ENCODE assay signal across 22 cellular contexts in genomic region chr7:155138204-155138603, GRCh38.
"Had no signal": no experiment of that assay in that cellular context is flagged by ENCODE, and none has a peak within 500 bp of the region (broad histone marks: within the 10 kb centered on the region; RNA-seq: fewer than 3 reads in every experiment).

No MANE protein-coding gene starts in this region.

- ATAC-seq: gastrocnemius medialis; heart right ventricle; left cardiac atrium; left lung; left ventricle myocardium superior; lower lobe of right lung; naive thymus-derived CD4-positive, alpha-beta T cell had no signal

- H3K4me3 ChIP-seq: coronary artery, dorsolateral prefrontal cortex, esophagus squamous epithelium, gastrocnemius medialis, heart right ventricle, left lung, lower lobe of right lung had no signal

- H3K27ac Mint-ChIP-seq: naive thymus-derived CD4-positive, alpha-beta T cell had no signal

- H3K36me3 Mint-ChIP-seq: naive thymus-derived CD4-positive, alpha-beta T cell had no signal

- H3K4me3 Mint-ChIP-seq: naive thymus-derived CD4-positive, alpha-beta T cell had no signal

- H3K36me3 ChIP-seq: esophagus squamous epithelium, gastrocnemius medialis, heart right ventricle, left lung, lower lobe of right lung had no signal

- H3K4me1 ChIP-seq: esophagus squamous epithelium, gastrocnemius medialis, heart right ventricle, left lung, lower lobe of right lung had no signal

- H3K4me1 Mint-ChIP-seq: naive thymus-derived CD4-positive, alpha-beta T cell had no signal

- H3K27ac ChIP-seq: coronary artery, dorsolateral prefrontal cortex, epithelial cell of prostate, esophagus squamous epithelium, gastrocnemius medialis, heart right ventricle, left lung, lower lobe of right lung had no signal

- H3K27me3 ChIP-seq: gastrocnemius medialis had no signal

- DNase-seq: dermis blood vessel endothelial cell; dorsolateral prefrontal cortex; effector CD4-positive, alpha-beta T cell; effector memory CD4-positive, alpha-beta T cell; erythroblast; esophagus squamous epithelium; foreskin fibroblast; foreskin melanocyte; gastrocnemius medialis; glutamatergic neuron; head of caudate nucleus; heart right ventricle; hippocampal formation; left cardiac atrium; left lung; left ventricle myocardium superior; lower lobe of right lung; mesenchymal stem cell; midbrain; naive thymus-derived CD4-positive, alpha-beta T cell had no signal

- H3K9me3 ChIP-seq: gastrocnemius medialis, left lung, lower lobe of right lung had no signal
